ENCODE assay signal across 1 cellular context in the genomic region with DNA sequence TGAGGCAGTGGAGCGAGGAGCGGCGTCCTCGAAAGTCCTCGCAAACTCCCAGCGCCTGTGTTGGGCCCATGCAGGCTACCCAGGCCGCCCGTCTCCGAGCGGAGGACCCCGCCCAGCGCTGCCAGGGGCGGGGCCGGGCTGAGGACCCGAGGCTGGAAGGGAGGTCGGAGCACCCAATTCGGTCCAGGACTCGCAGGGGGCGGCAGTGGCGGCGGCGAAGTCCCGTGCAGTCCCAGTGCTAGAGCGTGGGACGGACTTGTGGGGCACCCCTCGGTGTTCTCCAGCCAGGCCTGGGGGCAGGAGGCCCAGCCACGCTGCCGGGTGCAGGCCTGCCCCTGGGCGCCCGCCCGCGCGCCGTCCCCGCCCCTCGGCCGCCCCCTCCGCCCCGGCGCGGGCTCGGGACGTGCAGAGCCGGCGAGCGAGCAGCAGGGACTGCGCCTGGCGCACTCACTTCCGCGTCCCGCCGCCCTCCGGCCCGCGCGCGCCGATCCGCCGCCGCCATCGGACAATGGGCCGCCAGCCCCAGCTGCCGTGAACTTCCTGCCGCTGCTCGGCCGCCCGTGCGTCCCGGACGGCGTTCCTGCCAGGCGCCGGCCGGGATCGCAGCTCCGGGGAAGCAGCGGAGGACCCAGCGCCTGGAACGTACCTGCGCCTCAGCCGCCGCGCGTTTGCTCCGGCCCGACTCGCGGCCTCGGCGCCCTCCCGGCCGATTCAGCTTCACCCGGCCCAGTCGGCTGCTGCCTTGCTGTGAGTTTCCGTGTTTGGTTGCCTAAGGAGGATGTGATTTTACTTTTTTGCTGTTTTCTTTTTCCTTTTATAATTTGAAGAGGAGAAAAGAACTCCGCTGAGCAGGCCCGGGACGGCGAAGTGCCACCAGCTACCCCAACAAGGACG.
A peak's percentile ranks its signal among the peaks of the same experiment; 100 is the strongest.
TF ChIP-seq lines count a peak whose summit lies in the region.

No MANE protein-coding gene starts in this region.

TF ChIP-seq in HepG2, 621 proteins besides CTCF, POLR2A, EP300 and RAD21 (continued from another document and continues in another):
- 0 out of 2 replicates have a peak, but pooled peaks have one; percentile 10 for TF ChIP-seq BCL6 (CRISPR knock-in tag; IDR thresholded peaks at IDR 0.05)
- no peak for TF ChIP-seq KDM6A (CRISPR knock-in tag; IDR thresholded peaks at IDR 0.05; ENCODE audit: low read depth)
- TF ChIP-seq NR2C2 (CRISPR knock-in tag; IDR thresholded peaks at IDR 0.05; ENCODE audit: borderline replicate concordance): no peak
- TF ChIP-seq ZNF296 (CRISPR knock-in tag; conservative IDR thresholded peaks at IDR 0.05): no peak
- TF ChIP-seq TARDBP (CRISPR knock-in tag; IDR thresholded peaks at IDR 0.05): peak; percentile 17; the same call in 1 of the 2 replicates
- TF ChIP-seq THYN1 (CRISPR knock-in tag; IDR thresholded peaks at IDR 0.05; ENCODE audit: borderline replicate concordance, low read depth): no peak
- no peak for TF ChIP-seq SIX4 (CRISPR knock-in tag; IDR thresholded peaks at IDR 0.05)
- peak; percentile 76; the same call in 1 of the 2 replicates for TF ChIP-seq ZNF446 (CRISPR knock-in tag; IDR thresholded peaks at IDR 0.05)
- TF ChIP-seq, protein P1, sequence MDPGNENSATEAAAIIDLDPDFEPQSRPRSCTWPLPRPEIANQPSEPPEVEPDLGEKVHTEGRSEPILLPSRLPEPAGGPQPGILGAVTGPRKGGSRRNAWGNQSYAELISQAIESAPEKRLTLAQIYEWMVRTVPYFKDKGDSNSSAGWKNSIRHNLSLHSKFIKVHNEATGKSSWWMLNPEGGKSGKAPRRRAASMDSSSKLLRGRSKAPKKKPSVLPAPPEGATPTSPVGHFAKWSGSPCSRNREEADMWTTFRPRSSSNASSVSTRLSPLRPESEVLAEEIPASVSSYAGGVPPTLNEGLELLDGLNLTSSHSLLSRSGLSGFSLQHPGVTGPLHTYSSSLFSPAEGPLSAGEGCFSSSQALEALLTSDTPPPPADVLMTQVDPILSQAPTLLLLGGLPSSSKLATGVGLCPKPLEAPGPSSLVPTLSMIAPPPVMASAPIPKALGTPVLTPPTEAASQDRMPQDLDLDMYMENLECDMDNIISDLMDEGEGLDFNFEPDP (CRISPR knock-in tag; conservative IDR thresholded peaks at IDR 0.05): no peak
- TF ChIP-seq, protein P2, sequence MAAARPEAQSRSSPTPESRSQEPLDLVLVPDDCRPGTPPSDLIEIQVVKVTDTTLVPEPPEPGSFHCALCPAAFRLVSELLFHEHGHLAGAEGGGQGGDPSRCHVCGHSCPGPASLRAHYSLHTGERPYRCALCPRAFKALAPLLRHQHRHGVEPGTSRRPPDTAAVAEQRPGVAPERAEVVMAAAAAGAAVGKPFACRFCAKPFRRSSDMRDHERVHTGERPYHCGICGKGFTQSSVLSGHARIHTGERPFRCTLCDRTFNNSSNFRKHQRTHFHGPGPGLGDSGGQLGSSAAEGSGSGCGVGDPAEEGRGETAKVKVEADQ (CRISPR knock-in tag; IDR thresholded peaks at IDR 0.05; ENCODE audit: borderline replicate concordance): peak; percentile 85; the same call in 1 of the 2 replicates
- TF ChIP-seq ZNF451 (CRISPR knock-in tag; IDR thresholded peaks at IDR 0.05): peak; percentile 78
- TF ChIP-seq, protein P3, sequence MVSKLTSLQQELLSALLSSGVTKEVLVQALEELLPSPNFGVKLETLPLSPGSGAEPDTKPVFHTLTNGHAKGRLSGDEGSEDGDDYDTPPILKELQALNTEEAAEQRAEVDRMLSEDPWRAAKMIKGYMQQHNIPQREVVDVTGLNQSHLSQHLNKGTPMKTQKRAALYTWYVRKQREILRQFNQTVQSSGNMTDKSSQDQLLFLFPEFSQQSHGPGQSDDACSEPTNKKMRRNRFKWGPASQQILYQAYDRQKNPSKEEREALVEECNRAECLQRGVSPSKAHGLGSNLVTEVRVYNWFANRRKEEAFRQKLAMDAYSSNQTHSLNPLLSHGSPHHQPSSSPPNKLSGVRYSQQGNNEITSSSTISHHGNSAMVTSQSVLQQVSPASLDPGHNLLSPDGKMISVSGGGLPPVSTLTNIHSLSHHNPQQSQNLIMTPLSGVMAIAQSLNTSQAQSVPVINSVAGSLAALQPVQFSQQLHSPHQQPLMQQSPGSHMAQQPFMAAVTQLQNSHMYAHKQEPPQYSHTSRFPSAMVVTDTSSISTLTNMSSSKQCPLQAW (CRISPR knock-in tag; IDR thresholded peaks at IDR 0.05): no peak
- TF ChIP-seq XBP1 (CRISPR knock-in tag; IDR thresholded peaks at IDR 0.05): no peak
- no peak for TF ChIP-seq NFE2L2 (IDR thresholded peaks at IDR 0.05; ENCODE audit: low read length)
- TF ChIP-seq RCOR2 (CRISPR knock-in tag; IDR thresholded peaks at IDR 0.05): no peak
- TF ChIP-seq ZEB1 (IDR thresholded peaks at IDR 0.05; ENCODE audit: insufficient replicate concordance, low read depth): no peak
- 0 out of 2 replicates have a peak, but pooled peaks have one; percentile 41 for TF ChIP-seq ZFYVE20 (CRISPR knock-in tag; IDR thresholded peaks at IDR 0.05; ENCODE audit: borderline replicate concordance, low read depth)
- TF ChIP-seq ZNF101 (CRISPR knock-in tag; IDR thresholded peaks at IDR 0.05; ENCODE audit: borderline replicate concordance, low read depth): no peak
- peak; percentile 33 for TF ChIP-seq ELF1 (CRISPR knock-in tag; IDR thresholded peaks at IDR 0.05)
- no peak for TF ChIP-seq KLF11 (CRISPR knock-in tag; IDR thresholded peaks at IDR 0.05)
- TF ChIP-seq POLR2G (IDR thresholded peaks at IDR 0.05; ENCODE audit: low read depth, low read length): peak; percentile 71
- TF ChIP-seq FOXK2 (IDR thresholded peaks at IDR 0.05): no peak
- no peak; the same call in 1 of the 2 replicates for TF ChIP-seq ZNF766 (CRISPR knock-in tag; IDR thresholded peaks at IDR 0.05; ENCODE audit: borderline replicate concordance)
- TF ChIP-seq, protein P4, sequence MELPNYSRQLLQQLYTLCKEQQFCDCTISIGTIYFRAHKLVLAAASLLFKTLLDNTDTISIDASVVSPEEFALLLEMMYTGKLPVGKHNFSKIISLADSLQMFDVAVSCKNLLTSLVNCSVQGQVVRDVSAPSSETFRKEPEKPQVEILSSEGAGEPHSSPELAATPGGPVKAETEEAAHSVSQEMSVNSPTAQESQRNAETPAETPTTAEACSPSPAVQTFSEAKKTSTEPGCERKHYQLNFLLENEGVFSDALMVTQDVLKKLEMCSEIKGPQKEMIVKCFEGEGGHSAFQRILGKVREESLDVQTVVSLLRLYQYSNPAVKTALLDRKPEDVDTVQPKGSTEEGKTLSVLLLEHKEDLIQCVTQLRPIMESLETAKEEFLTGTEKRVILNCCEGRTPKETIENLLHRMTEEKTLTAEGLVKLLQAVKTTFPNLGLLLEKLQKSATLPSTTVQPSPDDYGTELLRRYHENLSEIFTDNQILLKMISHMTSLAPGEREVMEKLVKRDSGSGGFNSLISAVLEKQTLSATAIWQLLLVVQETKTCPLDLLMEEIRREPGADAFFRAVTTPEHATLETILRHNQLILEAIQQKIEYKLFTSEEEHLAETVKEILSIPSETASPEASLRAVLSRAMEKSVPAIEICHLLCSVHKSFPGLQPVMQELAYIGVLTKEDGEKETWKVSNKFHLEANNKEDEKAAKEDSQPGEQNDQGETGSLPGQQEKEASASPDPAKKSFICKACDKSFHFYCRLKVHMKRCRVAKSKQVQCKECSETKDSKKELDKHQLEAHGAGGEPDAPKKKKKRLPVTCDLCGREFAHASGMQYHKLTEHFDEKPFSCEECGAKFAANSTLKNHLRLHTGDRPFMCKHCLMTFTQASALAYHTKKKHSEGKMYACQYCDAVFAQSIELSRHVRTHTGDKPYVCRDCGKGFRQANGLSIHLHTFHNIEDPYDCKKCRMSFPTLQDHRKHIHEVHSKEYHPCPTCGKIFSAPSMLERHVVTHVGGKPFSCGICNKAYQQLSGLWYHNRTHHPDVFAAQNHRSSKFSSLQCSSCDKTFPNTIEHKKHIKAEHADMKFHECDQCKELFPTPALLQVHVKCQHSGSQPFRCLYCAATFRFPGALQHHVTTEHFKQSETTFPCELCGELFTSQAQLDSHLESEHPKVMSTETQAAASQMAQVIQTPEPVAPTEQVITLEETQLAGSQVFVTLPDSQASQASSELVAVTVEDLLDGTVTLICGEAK (IDR thresholded peaks at IDR 0.05): no peak
- TF ChIP-seq, protein P4 (CRISPR knock-in tag; IDR thresholded peaks at IDR 0.05): no peak; the same call in none of the 2 replicates
- TF ChIP-seq, protein P5, sequence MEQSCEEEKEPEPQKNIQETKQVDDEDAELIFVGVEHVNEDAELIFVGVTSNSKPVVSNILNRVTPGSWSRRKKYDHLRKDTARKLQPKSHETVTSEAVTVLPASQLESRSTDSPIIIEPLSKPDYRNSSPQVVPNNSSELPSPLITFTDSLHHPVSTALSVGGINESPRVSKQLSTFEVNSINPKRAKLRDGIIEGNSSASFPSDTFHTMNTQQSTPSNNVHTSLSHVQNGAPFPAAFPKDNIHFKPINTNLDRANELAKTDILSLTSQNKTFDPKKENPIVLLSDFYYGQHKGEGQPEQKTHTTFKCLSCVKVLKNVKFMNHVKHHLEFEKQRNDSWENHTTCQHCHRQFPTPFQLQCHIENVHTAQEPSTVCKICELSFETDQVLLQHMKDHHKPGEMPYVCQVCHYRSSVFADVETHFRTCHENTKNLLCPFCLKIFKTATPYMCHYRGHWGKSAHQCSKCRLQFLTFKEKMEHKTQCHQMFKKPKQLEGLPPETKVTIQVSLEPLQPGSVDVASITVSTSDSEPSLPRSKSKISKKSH (CRISPR knock-in tag; IDR thresholded peaks at IDR 0.05; ENCODE audit: borderline replicate concordance): peak; percentile 2; the same call in 1 of the 2 replicates
- TF ChIP-seq ZNF879 (CRISPR knock-in tag; IDR thresholded peaks at IDR 0.05): no peak
- TF ChIP-seq MTA3 (CRISPR knock-in tag; IDR thresholded peaks at IDR 0.05): no peak
- no peak for TF ChIP-seq IRF2 (CRISPR knock-in tag; IDR thresholded peaks at IDR 0.05)
- TF ChIP-seq, protein P6, sequence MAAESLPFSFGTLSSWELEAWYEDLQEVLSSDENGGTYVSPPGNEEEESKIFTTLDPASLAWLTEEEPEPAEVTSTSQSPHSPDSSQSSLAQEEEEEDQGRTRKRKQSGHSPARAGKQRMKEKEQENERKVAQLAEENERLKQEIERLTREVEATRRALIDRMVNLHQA (CRISPR knock-in tag; IDR thresholded peaks at IDR 0.05): no peak
- TF ChIP-seq ZC3H13 (CRISPR knock-in tag; IDR thresholded peaks at IDR 0.05): peak; percentile 87
- TF ChIP-seq ZSCAN9 (CRISPR knock-in tag; IDR thresholded peaks at IDR 0.05; ENCODE audit: borderline replicate concordance): no peak
- no peak for TF ChIP-seq GATAD1 (CRISPR knock-in tag; IDR thresholded peaks at IDR 0.05)
- no peak for TF ChIP-seq KLF16 (CRISPR knock-in tag; IDR thresholded peaks at IDR 0.05)
- no peak for TF ChIP-seq ZNF619 (CRISPR knock-in tag; IDR thresholded peaks at IDR 0.05)
- TF ChIP-seq TEAD3 (CRISPR knock-in tag; optimal IDR thresholded peaks at IDR 0.05; ENCODE audit: borderline replicate concordance): no peak
- TF ChIP-seq, protein P7, sequence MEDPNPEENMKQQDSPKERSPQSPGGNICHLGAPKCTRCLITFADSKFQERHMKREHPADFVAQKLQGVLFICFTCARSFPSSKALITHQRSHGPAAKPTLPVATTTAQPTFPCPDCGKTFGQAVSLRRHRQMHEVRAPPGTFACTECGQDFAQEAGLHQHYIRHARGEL (CRISPR knock-in tag; IDR thresholded peaks at IDR 0.05): 0 out of 2 replicates have a peak, but pooled peaks have one; percentile 4
- TF ChIP-seq ZNF703 (CRISPR knock-in tag; IDR thresholded peaks at IDR 0.05; ENCODE audit: borderline replicate concordance): no peak
- no peak for TF ChIP-seq HNRNPUL1 (IDR thresholded peaks at IDR 0.05; ENCODE audit: low read depth, low read length)
- no peak for TF ChIP-seq ZIK1 (CRISPR knock-in tag; IDR thresholded peaks at IDR 0.05; ENCODE audit: borderline replicate concordance, low read depth)
- TF ChIP-seq, protein P8, sequence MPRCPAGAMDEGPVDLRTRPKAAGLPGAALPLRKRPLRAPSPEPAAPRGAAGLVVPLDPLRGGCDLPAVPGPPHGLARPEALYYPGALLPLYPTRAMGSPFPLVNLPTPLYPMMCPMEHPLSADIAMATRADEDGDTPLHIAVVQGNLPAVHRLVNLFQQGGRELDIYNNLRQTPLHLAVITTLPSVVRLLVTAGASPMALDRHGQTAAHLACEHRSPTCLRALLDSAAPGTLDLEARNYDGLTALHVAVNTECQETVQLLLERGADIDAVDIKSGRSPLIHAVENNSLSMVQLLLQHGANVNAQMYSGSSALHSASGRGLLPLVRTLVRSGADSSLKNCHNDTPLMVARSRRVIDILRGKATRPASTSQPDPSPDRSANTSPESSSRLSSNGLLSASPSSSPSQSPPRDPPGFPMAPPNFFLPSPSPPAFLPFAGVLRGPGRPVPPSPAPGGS (CRISPR knock-in tag; IDR thresholded peaks at IDR 0.05): peak; percentile 54; the same call in 1 of the 2 replicates
- no peak for TF ChIP-seq CBFB (CRISPR knock-in tag; IDR thresholded peaks at IDR 0.05)
- TF ChIP-seq BHLHE40 (IDR thresholded peaks at IDR 0.05; ENCODE audit: low read length): no peak
- TF ChIP-seq ARNT (IDR thresholded peaks at IDR 0.05): no peak
- TF ChIP-seq ZNF225 (CRISPR knock-in tag; IDR thresholded peaks at IDR 0.05): 0 out of 2 replicates have a peak, but pooled peaks have one; percentile 31
- TF ChIP-seq ATF7-NPFF (CRISPR knock-in tag; IDR thresholded peaks at IDR 0.05; ENCODE audit: low read depth): peak; percentile 60; the same call in 1 of the 2 replicates
